18 cellular contexts compared by ENCODE assay signal in genomic region chr11:69287968-69288882, GRCh38. TPM values are rescaled to one million over a fixed set of nuclear protein-coding genes. Genes with fewer than 3 reads are reported as not detected.
A peak's percentile ranks its signal among the peaks of the same experiment; 100 is the strongest.
DNase-seq lines count a peak whose midpoint lies in the region; ATAC-seq, FAIRE-seq and TF ChIP-seq lines count a peak whose summit lies in the region.
"Had no signal": no experiment of that assay in that cellular context is flagged by ENCODE, and none has a peak within 500 bp of the region (broad histone marks: within the 10 kb centered on the region; RNA-seq: fewer than 3 reads in every experiment).

No MANE protein-coding gene starts in this region.

- TF ChIP-seq EP300 in HepG2 (IDR thresholded peaks at IDR 0.05; ENCODE audit: low read depth in 2 of 2, low read length in 2 of 2) (peak in 1 of 2 experiments; percentile 34; a peak in 1 of 4 replicates), HepG2 (CRISPR knock-in tag; IDR thresholded peaks at IDR 0.05; ENCODE audit: borderline replicate concordance) (no peak), upper lobe of left lung (IDR thresholded peaks at IDR 0.05) (peak in 2 of 4 donors; percentile 49 to 83)

- peak overlapping the region in 2 of 3 donors; percentile 40 to 75 for H3K27ac Mint-ChIP-seq in IgD-negative memory B cell
- H3K27ac Mint-ChIP-seq in activated CD4-positive, alpha-beta T cell treated with anti-CD3 and anti-CD28 coated beads, Interleukin-2, amount 10 ng/mL, durations not matched to agents 24 days and 14 days: no peak overlapping the region
- H3K27ac Mint-ChIP-seq: activated naive CD4-positive, alpha-beta T cell treated with anti-CD3 and anti-CD28 coated beads, Interleukin-2, amount 50 U/mL, for 24 hours; CD14-positive monocyte had no signal

- POLR2A ChIA-PET in HepG2 (lab: Yijun Ruan, JAX): interaction anchor here (0.7 kb wide), 1 partner anchor 8 kb away, joined by 4 read pairs; no protein-coding TSS in a partner anchor

- no peaks in the 10 kb centered on the region for H4K20me1 ChIP-seq in HepG2 (ENCODE audit: insufficient read depth, low read length)

- 29% methylated on average over 5 of the region's 20 CpGs for WGBS in HepG2 (ENCODE audit: low lambda C conversion rate)
- 69 to 75% methylated on average over 18 to 20 of the region's 20 CpGs for WGBS in upper lobe of left lung, 2 donors

- H3K4me3 ChIP-seq in HepG2 (replicated peaks in 1 of 3; ENCODE audit: insufficient read depth in 1 of 3, low read depth in 2 of 3, low read length in 3 of 3): no peak overlapping the region
- no peak overlapping the region for H3K4me3 ChIP-seq in upper lobe of left lung
- H3K4me3 ChIP-seq: suprapubic skin had no signal

- no peaks in the 10 kb centered on the region for H3K36me3 Mint-ChIP-seq in IgD-negative memory B cell
- no peaks in the 10 kb centered on the region for H3K36me3 Mint-ChIP-seq in activated CD4-positive, alpha-beta T cell treated with anti-CD3 and anti-CD28 coated beads, Interleukin-2, amount 10 ng/mL, durations not matched to agents 24 days and 14 days (ENCODE audit: low read depth)
- H3K36me3 Mint-ChIP-seq: activated naive CD4-positive, alpha-beta T cell treated with anti-CD3 and anti-CD28 coated beads, Interleukin-2, amount 50 U/mL, for 24 hours; CD14-positive monocyte had no signal

- peaks cover 3% of the 10 kb centered on the region for H3K27me3 Mint-ChIP-seq in IgD-negative memory B cell
- peaks cover 3% of the 10 kb centered on the region for H3K27me3 Mint-ChIP-seq in activated CD4-positive, alpha-beta T cell treated with anti-CD3 and anti-CD28 coated beads, Interleukin-2, amount 10 ng/mL, durations not matched to agents 24 days and 14 days
- H3K27me3 Mint-ChIP-seq: activated naive CD4-positive, alpha-beta T cell treated with anti-CD3 and anti-CD28 coated beads, Interleukin-2, amount 50 U/mL, for 24 hours had no signal

- no peak overlapping the region for H2AFZ ChIP-seq in HepG2 (ENCODE audit: low read length)

- H3K4me1 Mint-ChIP-seq in IgD-negative memory B cell: peaks cover 3 to 12% (median 6%) of the 10 kb centered on the region in 3 donors
- peaks cover 2% of the 10 kb centered on the region for H3K4me1 Mint-ChIP-seq in activated CD4-positive, alpha-beta T cell treated with anti-CD3 and anti-CD28 coated beads, Interleukin-2, amount 10 ng/mL, durations not matched to agents 24 days and 14 days

- no peaks in the 10 kb centered on the region for H3K9me3 Mint-ChIP-seq in IgD-negative memory B cell
- no peaks in the 10 kb centered on the region for H3K9me3 Mint-ChIP-seq in activated CD4-positive, alpha-beta T cell treated with anti-CD3 and anti-CD28 coated beads, Interleukin-2, amount 10 ng/mL, durations not matched to agents 24 days and 14 days
- H3K9me3 Mint-ChIP-seq: activated naive CD4-positive, alpha-beta T cell treated with anti-CD3 and anti-CD28 coated beads, Interleukin-2, amount 50 U/mL, for 24 hours had no signal

- TF ChIP-seq CTCF in HepG2 (CRISPR knock-in tag; IDR thresholded peaks at IDR 0.05): no peak
- TF ChIP-seq CTCF in upper lobe of left lung (IDR thresholded peaks at IDR 0.05): no peak

- TF ChIP-seq POLR2A in HepG2 (IDR thresholded peaks at IDR 0.05; ENCODE audit: insufficient read depth in 1 of 2, low read depth in 2 of 2, low read length in 2 of 2): no peak
- no peak for TF ChIP-seq POLR2A in upper lobe of left lung (IDR thresholded peaks at IDR 0.05)

- in situ Hi-C loops in HepG2 (cut with HindIII; ENCODE audit: extremely low pct_ligation_motif_present, low pct_unique_long_range_greater_than_20kb): no loop called here

- intact Hi-C loops in HepG2 (cut with micrococcal nuclease; ENCODE audit: unreplicated experiment): no loop called here
- intact Hi-C loops in activated CD4-positive, alpha-beta T cell treated with anti-CD3 and anti-CD28 coated beads, Interleukin-2, amount 10 ng/mL, durations not matched to agents 24 days and 14 days (cut with micrococcal nuclease): no loop called here

- peaks cover 20% of the 10 kb centered on the region for H3K4me1 ChIP-seq in HepG2 (ENCODE audit: insufficient read depth, low read length)
- H3K4me1 ChIP-seq in upper lobe of left lung: peaks cover 12 to 16% (median 13%) of the 10 kb centered on the region in 4 donors

- no peak overlapping the region for H3K9ac ChIP-seq in HepG2 (ENCODE audit: insufficient read depth, low read depth, low read length)

- CTCF ChIA-PET in HepG2 (lab: Yijun Ruan, JAX; ENCODE audit: low intra/inter-chr PET ratio, low total read pairs): no interaction called here

- H3K9me3 ChIP-seq in HepG2 (ENCODE audit: low read length) (no peaks in the 10 kb centered on the region), upper lobe of left lung (no peaks in the 10 kb centered on the region)
- H3K9me3 ChIP-seq: suprapubic skin had no signal

- no peak for FAIRE-seq in HepG2 (lab: Jason Lieb, UNC)

- DNase-seq in amniotic epithelial cell (ENCODE audit: low read depth) (peak; percentile 10), HepG2 (ENCODE audit: low spot score) (peak; percentile 62), upper lobe of left lung (peak in 1 of 2 donors; percentile 89), Ammon's horn (ENCODE audit: low spot score) (no peak), cerebellar nuclear complex (lab: John Stamatoyannopoulos, UW) (no peak)
- DNase-seq in activated CD4-positive, alpha-beta T cell treated with anti-CD3 and anti-CD28 coated beads, Interleukin-2, amount 10 ng/mL, durations not matched to agents 24 days and 14 days: no peak
- DNase-seq: activated CD4-positive, alpha-beta T cell treated with anti-CD3 and anti-CD28 coated beads for 4 hours; DMS79; NCI-H2029 treated with DMSO at 0.1 percent for 48 hours; NK-92 treated with Interleukin-12 subunit alpha and Interleukin-12 subunit beta, amount 100 ng/mL, for 24 hours; SIG-M5; stimulated activated CD4-positive, alpha-beta T cell treated with anti-CD3 and anti-CD28 coated beads, Interleukin-2, amount 100 ng/mL, for 24 hours; T-helper 9 cell had no signal

- H3K4me3 Mint-ChIP-seq in IgD-negative memory B cell: peak overlapping the region in 3 of 4 donors; percentile 61 to 87 (median 79)
- no peak overlapping the region for H3K4me3 Mint-ChIP-seq in activated CD4-positive, alpha-beta T cell treated with anti-CD3 and anti-CD28 coated beads, Interleukin-2, amount 10 ng/mL, durations not matched to agents 24 days and 14 days
- H3K4me3 Mint-ChIP-seq: activated naive CD4-positive, alpha-beta T cell treated with anti-CD3 and anti-CD28 coated beads, Interleukin-2, amount 50 U/mL, for 24 hours; CD14-positive monocyte had no signal

- H3K27ac ChIP-seq in HepG2 (ENCODE audit: extremely low read length, insufficient read depth, low read length): no peak overlapping the region
- peak overlapping the region in 2 of 4 donors; percentile 40 to 45 for H3K27ac ChIP-seq in upper lobe of left lung
- H3K27ac ChIP-seq: suprapubic skin had no signal

- H3K36me3 ChIP-seq in HepG2 (replicated peaks in 1 of 2; ENCODE audit: control insufficient read depth in 1 of 2, insufficient read depth in 2 of 2, low read length in 2 of 2) (no peaks in the 10 kb centered on the region), upper lobe of left lung (no peaks in the 10 kb centered on the region)
- H3K36me3 ChIP-seq: suprapubic skin had no signal

- ATAC-seq in HepG2 (peak; percentile 15; the same call in 1 of the 3 replicates), upper lobe of left lung (ENCODE audit: low FRiP score in 2 of 2) (peak; percentile 46 to 79)
- ATAC-seq: sciatic nerve had no signal

- H3K79me2 ChIP-seq in HepG2 (ENCODE audit: insufficient read depth, low read length): no peaks in the 10 kb centered on the region

- BruUV-seq in HepG2 (replicated peaks; lab: Mats Ljungman, UMichigan): no TSS peak

- H3K4me2 ChIP-seq in HepG2 (ENCODE audit: low read depth, low read length): peak overlapping the region; percentile 37; the same call in 1 of the 2 replicates

- no peak for TF ChIP-seq RAD21 in HepG2 (CRISPR knock-in tag; IDR thresholded peaks at IDR 0.05)

- H3K27me3 ChIP-seq in HepG2 (ENCODE audit: control insufficient read depth in 1 of 2, insufficient read depth in 2 of 2, low read length in 2 of 2) (peaks cover 5 to 22% of the 10 kb centered on the region in 2 experiments; a peak in 4 of 5 replicates), upper lobe of left lung (no peaks in the 10 kb centered on the region)
- H3K27me3 ChIP-seq: suprapubic skin had no signal

TF ChIP-seq in HepG2, 621 proteins besides CTCF, POLR2A, EP300 and RAD21:
- TF ChIP-seq FOSL2 (CRISPR knock-in tag; IDR thresholded peaks at IDR 0.05) (peak; percentile 30; the same call in 1 of the 2 replicates), RXRA (CRISPR knock-in tag; IDR thresholded peaks at IDR 0.05) (peak; percentile 41; the same call in 1 of the 2 replicates), SMAD9 (CRISPR knock-in tag; IDR thresholded peaks at IDR 0.05) (0 out of 2 replicates have a peak, but pooled peaks have one; percentile 57), SMYD3 (CRISPR knock-in tag; IDR thresholded peaks at IDR 0.05) (no peak)

RNA-seq across cellular contexts. Expression of gene MYEOV, which starts 5.7 kb away (rescaled TPM):
- polyA plus RNA-seq in IgD-negative memory B cell: 1.4 TPM
- 0.17 and 0.33 TPM in 2 replicates for total RNA-seq in HepG2 (2016; rRNA removed; fragmentation: Illumina TruSeq; extraction: Trizol)
- total RNA-seq in HepG2 (2016; cell fraction: cytosol; rRNA removed; fragmentation: Illumina TruSeq; extraction: Trizol; ENCODE audit: low read depth): 0.40 TPM in 1 of 2 replicates, not detected in the other
- 0.30 and 0.54 TPM in 2 replicates for total RNA-seq in HepG2 (2016; cell fraction: insoluble cytoplasmic fraction; rRNA removed; fragmentation: Illumina TruSeq; extraction: Trizol)
- 0.28 and 0.34 TPM in 2 replicates for total RNA-seq in HepG2 (2016; cell fraction: membrane; rRNA removed; fragmentation: Illumina TruSeq; extraction: Trizol)
- total RNA-seq in HepG2 (2016; cell fraction: nucleus; rRNA removed; fragmentation: Illumina TruSeq; extraction: Trizol): 0.28 and 0.60 TPM in 2 replicates
- 1.6 and 1.8 TPM in 2 replicates for polyA plus RNA-seq in HepG2 (2011; rRNA removed)
- 1.0 and 1.6 TPM in 2 replicates for polyA plus RNA-seq in HepG2 (2011; cell fraction: cytosol; rRNA removed)
- polyA plus RNA-seq in HepG2 (2011; cell fraction: nucleus; rRNA removed): 1.6 and 2.7 TPM in 2 replicates
- 0.12 and 0.20 TPM in 2 replicates for polyA plus RNA-seq in HepG2 (2012)
- polyA plus RNA-seq in HepG2 (2016; cell fraction: cytosol; fragmentation: Illumina TruSeq; extraction: Trizol; ENCODE audit: low read depth): 0.37 and 0.49 TPM in 2 replicates
- 0.14 and 0.45 TPM in 2 replicates for polyA plus RNA-seq in HepG2 (2016; cell fraction: insoluble cytoplasmic fraction; fragmentation: Illumina TruSeq; extraction: Trizol; ENCODE audit: low read depth)
- 0.34 and 0.61 TPM in 2 replicates for polyA plus RNA-seq in HepG2 (2016; cell fraction: membrane; fragmentation: Illumina TruSeq; extraction: Trizol; ENCODE audit: low read depth)
- 0.39 TPM in 1 of 2 replicates, not detected in the other for polyA plus RNA-seq in HepG2 (2016; cell fraction: nucleus; fragmentation: Illumina TruSeq; extraction: Trizol; ENCODE audit: insufficient read depth, low read depth)
- polyA minus RNA-seq in HepG2 (2011; rRNA and poly(A)+ RNA removed; ENCODE audit: low replicate concordance): 0.58 and 2.6 TPM in 2 replicates
- 0.35 and 0.79 TPM in 2 replicates for polyA minus RNA-seq in HepG2 (2011; cell fraction: cytosol; rRNA and poly(A)+ RNA removed)
- polyA minus RNA-seq in HepG2 (2011; cell fraction: nucleus; rRNA and poly(A)+ RNA removed): 1.8 and 1.9 TPM in 2 replicates
- total RNA-seq in upper lobe of left lung: under 1 TPM in 4 of 6 donors, not detected in 2; 0.30 to 0.98 (median 0.77) TPM
- 0.21 and 0.83 TPM in 2 replicates for total RNA-seq in activated CD4-positive, alpha-beta T cell treated with anti-CD3 and anti-CD28 coated beads, Interleukin-2, amount 10 ng/mL, durations not matched to agents 24 days and 14 days
- polyA plus RNA-seq: CD14-positive monocyte had no signal

Comparison
In these comparisons a context has a peak if more than half of its experiments do, and no peak if none do; other contexts are left out.
1. DNase-seq: peak in amniotic epithelial cell (single experiment) and HepG2 (single experiment); none in activated CD4-positive, alpha-beta T cell treated with anti-CD3 and anti-CD28 coated beads, Interleukin-2, amount 10 ng/mL, durations not matched to agents 24 days and 14 days (single experiment), Ammon's horn (single experiment) and cerebellar nuclear complex (0 of 2).